In genomic region chr2:28365158-28365557, GRCh38 we compare ENCODE assay signal across 18 cellular contexts. TPM values are rescaled to one million over a fixed set of nuclear protein-coding genes. Genes with fewer than 3 reads are reported as not detected.
DNase-seq lines count a peak whose midpoint lies in the region; ATAC-seq and TF ChIP-seq lines count a peak whose summit lies in the region.
"Had no signal": no experiment of that assay in that cellular context is flagged by ENCODE, and none has a peak within 500 bp of the region (broad histone marks: within the 10 kb centered on the region; RNA-seq: fewer than 3 reads in every experiment).

No MANE protein-coding gene starts in this region.

- no peak overlapping the region for H3K4me3 Mint-ChIP-seq in activated T-cell treated with anti-CD3 and anti-CD28 coated beads, Interleukin-2, amount 50 U/mL, for 72 hours
- no peak overlapping the region for H3K4me3 Mint-ChIP-seq in activated T-cell treated with anti-CD3 and anti-CD28 coated beads, Interleukin-2, amount 50 U/mL, for 4 hours
- H3K4me3 Mint-ChIP-seq in activated T-helper 17 cell treated with anti-CD3 and anti-CD28 coated beads, Interleukin-2, amount 50 U/mL, for 72 hours, result no peak overlapping the region
- H3K4me3 Mint-ChIP-seq in HFFc6 (no peak overlapping the region), type B pancreatic cell (no peak overlapping the region)
- H3K4me3 Mint-ChIP-seq: activated naive CD8-positive, alpha-beta T cell treated with anti-CD3 and anti-CD28 coated beads for 36 hours; CD8-positive, alpha-beta T cell had no signal

- peak overlapping the region; percentile 43 to 93 for H3K27ac ChIP-seq in mucosa of rectum (ENCODE audit: low read depth in 2 of 2, low read length in 2 of 2)
- H3K27ac ChIP-seq in spleen, result no peak overlapping the region
- H3K27ac ChIP-seq: prostate gland, vagina had no signal

- no peak for ATAC-seq in activated T-cell treated with anti-CD3 and anti-CD28 coated beads, Interleukin-2, amount 50 U/mL, for 72 hours (replicated peaks in 1 of 2)
- ATAC-seq in activated T-cell treated with anti-CD3 and anti-CD28 coated beads, Interleukin-2, amount 50 U/mL, for 4 hours, result no peak
- ATAC-seq in activated T-helper 17 cell treated with anti-CD3 and anti-CD28 coated beads, Interleukin-2, amount 50 U/mL, for 72 hours (replicated peaks), result no peak
- ATAC-seq: CD8-positive, alpha-beta T cell; left colon had no signal

- H3K27ac Mint-ChIP-seq in activated T-cell treated with anti-CD3 and anti-CD28 coated beads, Interleukin-2, amount 50 U/mL, for 72 hours, result peak overlapping the region; percentile 1
- peak overlapping the region; percentile 62 for H3K27ac Mint-ChIP-seq in activated T-helper 17 cell treated with anti-CD3 and anti-CD28 coated beads, Interleukin-2, amount 50 U/mL, for 72 hours
- no peak overlapping the region for H3K27ac Mint-ChIP-seq in HFFc6
- H3K27ac Mint-ChIP-seq in type B pancreatic cell, result no peak overlapping the region
- H3K27ac Mint-ChIP-seq: activated naive CD8-positive, alpha-beta T cell treated with anti-CD3 and anti-CD28 coated beads for 36 hours; CD8-positive, alpha-beta T cell had no signal

- peaks cover 47 to 48% of the 10 kb centered on the region in 2 donors for H3K4me1 ChIP-seq in mucosa of rectum (ENCODE audit: control insufficient read depth in 2 of 2, insufficient read depth in 2 of 2, low read length in 2 of 2)
- H3K4me1 ChIP-seq in spleen, result peaks cover 17 to 45% (median 37%) of the 10 kb centered on the region in 6 donors
- H3K4me1 ChIP-seq: prostate gland had no signal

- no peak for DNase-seq in activated T-cell treated with anti-CD3 and anti-CD28 coated beads, Interleukin-2, amount 50 U/mL, for 72 hours
- no peak for DNase-seq in activated T-cell treated with anti-CD3 and anti-CD28 coated beads, Interleukin-2, amount 50 U/mL, for 4 hours
- peak; percentile 37 for DNase-seq in spleen
- DNase-seq in posterior vena cava (ENCODE audit: low spot score), result no peak
- DNase-seq in HFFc6, result no peak
- DNase-seq in type B pancreatic cell (ENCODE audit: extremely low spot score, unreplicated experiment), result no peak
- DNase-seq: ACHN; activated naive CD8-positive, alpha-beta T cell treated with anti-CD3 and anti-CD28 coated beads for 36 hours; activated T-cell treated with anti-CD3 and anti-CD28 coated beads for 4 hours; CD8-positive, alpha-beta T cell; effector memory CD4-positive, alpha-beta T cell; left colon; NCI-H1105 treated with DMSO at 0.1 percent for 48 hours; NCI-H2171 treated with DMSO at 0.1 percent for 48 hours had no signal

- H3K9ac ChIP-seq in mucosa of rectum (ENCODE audit: low read depth in 1 of 2, low read length in 2 of 2), result peak overlapping the region in 1 of 2 donors; percentile 27

- intact Hi-C loops in spleen (cut with DNase I; ENCODE audit: low total_unique reads), result no loop called here
- intact Hi-C loops in posterior vena cava (cut with DNase I), result no loop called here

- H3K4me3 ChIP-seq in mucosa of rectum (ENCODE audit: low read length in 2 of 2), result no peak overlapping the region
- H3K4me3 ChIP-seq in spleen, result no peak overlapping the region
- H3K4me3 ChIP-seq: prostate gland, vagina had no signal

- H3K27me3 Mint-ChIP-seq in activated T-cell treated with anti-CD3 and anti-CD28 coated beads, Interleukin-2, amount 50 U/mL, for 72 hours (ENCODE audit: low read depth), result no peaks in the 10 kb centered on the region
- no peaks in the 10 kb centered on the region for H3K27me3 Mint-ChIP-seq in activated T-cell treated with anti-CD3 and anti-CD28 coated beads, Interleukin-2, amount 50 U/mL, for 4 hours (ENCODE audit: low read depth)
- H3K27me3 Mint-ChIP-seq in activated T-helper 17 cell treated with anti-CD3 and anti-CD28 coated beads, Interleukin-2, amount 50 U/mL, for 72 hours, result no peaks in the 10 kb centered on the region
- H3K27me3 Mint-ChIP-seq in HFFc6 (ENCODE audit: insufficient read depth), result no peaks in the 10 kb centered on the region; the same call in none of the 2 replicates
- H3K27me3 Mint-ChIP-seq in type B pancreatic cell, result peaks cover 3% of the 10 kb centered on the region

- no peaks in the 10 kb centered on the region for H3K36me3 ChIP-seq in mucosa of rectum (ENCODE audit: control insufficient read depth in 2 of 2, insufficient read depth in 2 of 2, low read length in 2 of 2)
- H3K36me3 ChIP-seq in spleen, result no peaks in the 10 kb centered on the region
- H3K36me3 ChIP-seq: prostate gland, vagina had no signal

- TF ChIP-seq POLR2A in spleen (IDR thresholded peaks at IDR 0.05), result no peak

- H3K9me3 ChIP-seq in mucosa of rectum (ENCODE audit: control insufficient read depth in 2 of 2, low read length in 2 of 2) (no peaks in the 10 kb centered on the region), spleen (no peaks in the 10 kb centered on the region)
- H3K9me3 ChIP-seq: prostate gland, vagina had no signal

- H3K9me3 Mint-ChIP-seq in activated T-cell treated with anti-CD3 and anti-CD28 coated beads, Interleukin-2, amount 50 U/mL, for 72 hours, result no peaks in the 10 kb centered on the region
- no peaks in the 10 kb centered on the region for H3K9me3 Mint-ChIP-seq in activated T-cell treated with anti-CD3 and anti-CD28 coated beads, Interleukin-2, amount 50 U/mL, for 4 hours
- no peaks in the 10 kb centered on the region for H3K9me3 Mint-ChIP-seq in activated T-helper 17 cell treated with anti-CD3 and anti-CD28 coated beads, Interleukin-2, amount 50 U/mL, for 72 hours
- H3K9me3 Mint-ChIP-seq in HFFc6, result no peaks in the 10 kb centered on the region
- no peaks in the 10 kb centered on the region for H3K9me3 Mint-ChIP-seq in type B pancreatic cell
- H3K9me3 Mint-ChIP-seq: activated naive CD8-positive, alpha-beta T cell treated with anti-CD3 and anti-CD28 coated beads for 36 hours; CD8-positive, alpha-beta T cell had no signal

- 63 to 74% (median 71%) methylated on average over 7 to 8 of the region's 8 CpGs for WGBS in spleen, 5 donors

- H3K27me3 ChIP-seq in mucosa of rectum (ENCODE audit: control insufficient read depth in 2 of 2, insufficient read depth in 2 of 2, low read length in 2 of 2) (no peaks in the 10 kb centered on the region), spleen (replicated peaks in 1 of 7) (peaks cover 0 to 5% (median 0%) of the 10 kb centered on the region in 7 donors)
- H3K27me3 ChIP-seq: vagina had no signal

- no peak for TF ChIP-seq CTCF in spleen (IDR thresholded peaks at IDR 0.05 in 8 of 11, conservative IDR thresholded peaks at IDR 0.05 in 3 of 11)
- no peak for TF ChIP-seq CTCF in HFFc6 (IDR thresholded peaks at IDR 0.05)
- TF ChIP-seq CTCF in type B pancreatic cell (conservative IDR thresholded peaks at IDR 0.05), result no peak

- no peaks in the 10 kb centered on the region for H3K36me3 Mint-ChIP-seq in activated T-cell treated with anti-CD3 and anti-CD28 coated beads, Interleukin-2, amount 50 U/mL, for 72 hours (ENCODE audit: insufficient read depth in 2 of 2)
- H3K36me3 Mint-ChIP-seq in activated T-cell treated with anti-CD3 and anti-CD28 coated beads, Interleukin-2, amount 50 U/mL, for 4 hours (ENCODE audit: insufficient read depth), result no peaks in the 10 kb centered on the region
- no peaks in the 10 kb centered on the region for H3K36me3 Mint-ChIP-seq in activated T-helper 17 cell treated with anti-CD3 and anti-CD28 coated beads, Interleukin-2, amount 50 U/mL, for 72 hours (ENCODE audit: low read depth)
- H3K36me3 Mint-ChIP-seq in HFFc6 (ENCODE audit: low read depth) (no peaks in the 10 kb centered on the region), type B pancreatic cell (no peaks in the 10 kb centered on the region)
- H3K36me3 Mint-ChIP-seq: activated naive CD8-positive, alpha-beta T cell treated with anti-CD3 and anti-CD28 coated beads for 36 hours; CD8-positive, alpha-beta T cell had no signal

- peaks cover 74% of the 10 kb centered on the region for H3K4me1 Mint-ChIP-seq in activated T-cell treated with anti-CD3 and anti-CD28 coated beads, Interleukin-2, amount 50 U/mL, for 72 hours (ENCODE audit: low read depth)
- peaks cover 65% of the 10 kb centered on the region for H3K4me1 Mint-ChIP-seq in activated T-cell treated with anti-CD3 and anti-CD28 coated beads, Interleukin-2, amount 50 U/mL, for 4 hours (ENCODE audit: low read depth)
- H3K4me1 Mint-ChIP-seq in activated T-helper 17 cell treated with anti-CD3 and anti-CD28 coated beads, Interleukin-2, amount 50 U/mL, for 72 hours, result peaks cover 37% of the 10 kb centered on the region
- H3K4me1 Mint-ChIP-seq in HFFc6 (ENCODE audit: low read depth) (peaks cover 37% of the 10 kb centered on the region), type B pancreatic cell (ENCODE audit: unreplicated experiment) (peaks cover 51% of the 10 kb centered on the region)

RNA-seq across cellular contexts. Expression of gene FOSL2, which starts 27.5 kb away (rescaled TPM):
- 100 to 1,000 TPM; 176 to 248 TPM for total RNA-seq in activated T-cell treated with anti-CD3 and anti-CD28 coated beads, Interleukin-2, amount 50 U/mL, for 72 hours
- total RNA-seq in activated T-cell treated with anti-CD3 and anti-CD28 coated beads, Interleukin-2, amount 50 U/mL, for 4 hours, result 10 to 100 TPM; 71.5 to 98.6 (median 90.4) TPM
- total RNA-seq in activated T-helper 17 cell treated with anti-CD3 and anti-CD28 coated beads, Interleukin-2, amount 50 U/mL, for 72 hours, result 100 to 1,000 TPM in 1 of 2 donors, 10 to 100 TPM in 1; 90.9 to 214 TPM
- total RNA-seq in spleen (100 to 1,000 TPM in 3 of 7 donors, 10 to 100 TPM in 4; 53.0 to 134 (median 97.1) TPM), posterior vena cava (100 to 1,000 TPM; 105 to 141 TPM), type B pancreatic cell (ENCODE audit: low replicate concordance) (42.1 and 100 TPM in 2 replicates)
- 10 to 100 TPM in 1 of 3 donors, 1 to 10 TPM in 2; 3.2 to 14.8 (median 4.7) TPM for polyA plus RNA-seq in spleen
- 100 to 1,000 TPM in 5 of 6 experiments, 10 to 100 TPM in 1; 90.1 to 128 (median 116) TPM for total RNA-seq in HFFc6 (2021; fragmentation: NEBNext Ultra II Directional; extraction: Animal tissue kit (Norgen Biotek cat#: 25700))

Comparison
In these comparisons a context has a peak if more than half of its experiments do, and no peak if none do; other contexts are left out.
1. H3K27ac Mint-ChIP-seq: peak in activated T-cell treated with anti-CD3 and anti-CD28 coated beads, Interleukin-2, amount 50 U/mL, for 72 hours (single experiment) and activated T-helper 17 cell treated with anti-CD3 and anti-CD28 coated beads, Interleukin-2, amount 50 U/mL, for 72 hours (single experiment); none in HFFc6 (single experiment) and type B pancreatic cell (single experiment).
2. H3K27ac ChIP-seq: peak in mucosa of rectum (2 of 2); none in spleen (0 of 8).